Comparison of ENCODE assay signal across 9 cellular contexts in genomic region chr9:128131346-128131745, GRCh38. TPM values are rescaled to one million over a fixed set of nuclear protein-coding genes. Genes with fewer than 3 reads are reported as not detected.
"Had no signal": no experiment of that assay in that cellular context is flagged by ENCODE, and none has a peak within 500 bp of the region (broad histone marks: within the 10 kb centered on the region; RNA-seq: fewer than 3 reads in every experiment).

No MANE protein-coding gene starts in this region.

RNA-seq across cellular contexts. Expression of gene LCN2, which starts 17.9 kb away (rescaled TPM):
- total RNA-seq: activated CD4-positive, alpha-beta T cell treated with anti-CD3 and anti-CD28 coated beads, Interleukin-2, amount 10 ng/mL, durations not matched to agents 24 days and 14 days; activated CD8-positive, alpha-beta memory T cell treated with anti-CD3 and anti-CD28 coated beads for 36 hours; activated CD8-positive, alpha-beta T cell treated with anti-CD3 and anti-CD28 coated beads for 36 hours; activated naive CD8-positive, alpha-beta T cell treated with anti-CD3 and anti-CD28 coated beads for 36 hours; activated T-cell treated with anti-CD3 and anti-CD28 coated beads, Interleukin-2, amount 50 U/mL, for 72 hours; activated T-helper 17 cell treated with anti-CD3 and anti-CD28 coated beads, Interleukin-2, amount 50 U/mL, for 72 hours; SJCRH30; T-helper 1 cell treated with Interleukin-12 subunit alpha and Interleukin-12 subunit beta and Interleukin-4 antibody, amounts not matched to agents 30 ng/mL and 1 ng/mL, for 36 hours; T-helper 2 cell treated with Interferon-gamma antibody and Interleukin-4, amounts not matched to agents 100 ng/mL and 5 ng/mL, for 36 hours had no signal
